1 cellular context compared by ENCODE assay signal in genomic region chr19:8340341-8341096, GRCh38.
TF ChIP-seq lines count a peak whose summit lies in the region.

No MANE protein-coding gene starts in this region.

TF ChIP-seq in HepG2, 621 proteins besides CTCF, POLR2A, EP300 and RAD21 (continued from another document and continues in another):
- TF ChIP-seq ZNF407 (CRISPR knock-in tag; IDR thresholded peaks at IDR 0.05; ENCODE audit: not compliant biosample characterization) (no peak), HHEX (CRISPR knock-in tag; IDR thresholded peaks at IDR 0.05) (no peak), ZSCAN12 (CRISPR knock-in tag; IDR thresholded peaks at IDR 0.05) (no peak), ZNF879 (CRISPR knock-in tag; IDR thresholded peaks at IDR 0.05) (no peak), ZNF224 (CRISPR knock-in tag; IDR thresholded peaks at IDR 0.05) (no peak), RXRA (CRISPR knock-in tag; IDR thresholded peaks at IDR 0.05) (peak; percentile 78), NCOA1 (CRISPR knock-in tag; IDR thresholded peaks at IDR 0.05) (no peak), ZBTB49 (CRISPR knock-in tag; IDR thresholded peaks at IDR 0.05; ENCODE audit: borderline replicate concordance) (no peak), ZNF816 (CRISPR knock-in tag; IDR thresholded peaks at IDR 0.05; ENCODE audit: borderline replicate concordance) (no peak), MBNL3 (CRISPR knock-in tag; conservative IDR thresholded peaks at IDR 0.05) (no peak), STAT5B (CRISPR knock-in tag; IDR thresholded peaks at IDR 0.05) (no peak), ZNF7 (CRISPR knock-in tag; IDR thresholded peaks at IDR 0.05) (no peak), WIZ (CRISPR knock-in tag; IDR thresholded peaks at IDR 0.05) (no peak), ATF7 (IDR thresholded peaks at IDR 0.05) (no peak), ATF7 (CRISPR knock-in tag; IDR thresholded peaks at IDR 0.05) (no peak), JARID2 (CRISPR knock-in tag; IDR thresholded peaks at IDR 0.05; ENCODE audit: insufficient replicate concordance) (no peak), ZNF547 (CRISPR knock-in tag; IDR thresholded peaks at IDR 0.05) (no peak), CREB1 (IDR thresholded peaks at IDR 0.05) (no peak), CREB1 (CRISPR knock-in tag; IDR thresholded peaks at IDR 0.05) (no peak), MTA1 (CRISPR knock-in tag; IDR thresholded peaks at IDR 0.05; ENCODE audit: borderline replicate concordance) (peak; percentile 70; the same call in 1 of the 2 replicates), ARID5B (CRISPR knock-in tag; IDR thresholded peaks at IDR 0.05) (peak; percentile 34; the same call in 1 of the 2 replicates), THAP8 (CRISPR knock-in tag; IDR thresholded peaks at IDR 0.05; ENCODE audit: borderline replicate concordance) (no peak), ZNF710 (CRISPR knock-in tag; IDR thresholded peaks at IDR 0.05; ENCODE audit: borderline replicate concordance) (no peak), ZNF776 (CRISPR knock-in tag; IDR thresholded peaks at IDR 0.05) (no peak), HNF4A (CRISPR knock-in tag; IDR thresholded peaks at IDR 0.05) (no peak), ZNF383 (CRISPR knock-in tag; IDR thresholded peaks at IDR 0.05; ENCODE audit: borderline replicate concordance) (no peak), NFATC3 (CRISPR knock-in tag; IDR thresholded peaks at IDR 0.05) (no peak), MYPOP (CRISPR knock-in tag; IDR thresholded peaks at IDR 0.05) (no peak), NRL (CRISPR knock-in tag; IDR thresholded peaks at IDR 0.05; ENCODE audit: borderline replicate concordance) (peak; percentile 56; the same call in 1 of the 2 replicates), RBM39 (IDR thresholded peaks at IDR 0.05; ENCODE audit: low read depth, low read length, poor library complexity, severe bottlenecking) (no peak), ZBTB37 (CRISPR knock-in tag; IDR thresholded peaks at IDR 0.05) (no peak), ZNF337 (CRISPR knock-in tag; IDR thresholded peaks at IDR 0.05; ENCODE audit: borderline replicate concordance, low read depth) (no peak), NR2F1 (CRISPR knock-in tag; IDR thresholded peaks at IDR 0.05) (peak in 1 of 2 experiments; percentile 39; a peak in 1 of 4 replicates), ELF3 (CRISPR knock-in tag; IDR thresholded peaks at IDR 0.05) (no peak), PAXIP1 (CRISPR knock-in tag; conservative IDR thresholded peaks at IDR 0.05) (peak; percentile 59), ZNF652 (CRISPR knock-in tag; IDR thresholded peaks at IDR 0.05; ENCODE audit: borderline replicate concordance, low read depth) (no peak)
